Comparison of ENCODE assay signal across 24 cellular contexts in genomic region chr17:71052971-71053370, GRCh38.
"Had no signal": no experiment of that assay in that cellular context is flagged by ENCODE, and none has a peak within 500 bp of the region (broad histone marks: within the 10 kb centered on the region; RNA-seq: fewer than 3 reads in every experiment).

No MANE protein-coding gene starts in this region.

- H3K36me3 ChIP-seq: Peyer's patch, SJCRH30, WERI-Rb-1 had no signal

- H3K4me3 Mint-ChIP-seq: activated CD4-positive, alpha-beta T cell treated with anti-CD3 and anti-CD28 coated beads for 36 hours; activated CD8-positive, alpha-beta T cell treated with anti-CD3 and anti-CD28 coated beads for 36 hours; activated naive CD4-positive, alpha-beta T cell treated with anti-CD3 and anti-CD28 coated beads, Interleukin-2, amount 10 ng/mL, durations not matched to agents 7 days and 5 days; activated naive CD8-positive, alpha-beta T cell treated with anti-CD3 and anti-CD28 coated beads for 36 hours; activated T-cell treated with anti-CD3 and anti-CD28 coated beads, Interleukin-2, amount 50 U/mL, for 72 hours; IgD-negative memory B cell had no signal

- H3K4me1 Mint-ChIP-seq: activated CD4-positive, alpha-beta T cell treated with anti-CD3 and anti-CD28 coated beads for 36 hours; activated naive CD4-positive, alpha-beta T cell treated with anti-CD3 and anti-CD28 coated beads, Interleukin-2, amount 10 ng/mL, durations not matched to agents 7 days and 5 days; activated naive CD8-positive, alpha-beta T cell treated with anti-CD3 and anti-CD28 coated beads for 36 hours; IgD-negative memory B cell had no signal

- H3K27me3 ChIP-seq: Peyer's patch, SJCRH30 had no signal

- DNase-seq: activated CD4-positive, alpha-beta T cell treated with anti-CD3 and anti-CD28 coated beads for 36 hours; activated CD4-positive, alpha-beta T cell treated with anti-CD3 and anti-CD28 coated beads, Interleukin-2, amount 50 U/mL, for 1 hour; activated CD8-positive, alpha-beta memory T cell treated with anti-CD3 and anti-CD28 coated beads, Interleukin-2, amount 50 U/mL, for 4 hours; activated CD8-positive, alpha-beta T cell treated with anti-CD3 and anti-CD28 coated beads for 36 hours; activated gamma-delta T cell treated with Interleukin-2 at 50 U/mL for 16 hours; activated naive CD4-positive, alpha-beta T cell treated with anti-CD3 and anti-CD28 coated beads, Interleukin-2, amount 10 ng/mL, durations not matched to agents 7 days and 5 days; activated naive CD8-positive, alpha-beta T cell treated with anti-CD3 and anti-CD28 coated beads for 36 hours; activated T-cell treated with anti-CD3 and anti-CD28 coated beads, Interleukin-2, amount 50 U/mL, for 72 hours; KG1; NCI-H1048; NCI-H1694; NCI-H2029; NCI-H2171; NCI-H2227 treated with DMSO at 0.1 percent for 48 hours; NCI-H510A treated with DMSO at 0.1 percent for 48 hours; Peyer's patch; Right ventricle myocardium superior; SJCRH30; SK-N-SH; T-helper 1 cell; WERI-Rb-1 had no signal

- H3K27ac Mint-ChIP-seq: activated CD4-positive, alpha-beta T cell treated with anti-CD3 and anti-CD28 coated beads for 36 hours; activated CD8-positive, alpha-beta T cell treated with anti-CD3 and anti-CD28 coated beads for 36 hours; activated naive CD4-positive, alpha-beta T cell treated with anti-CD3 and anti-CD28 coated beads, Interleukin-2, amount 10 ng/mL, durations not matched to agents 7 days and 5 days; activated naive CD8-positive, alpha-beta T cell treated with anti-CD3 and anti-CD28 coated beads for 36 hours; activated T-cell treated with anti-CD3 and anti-CD28 coated beads, Interleukin-2, amount 50 U/mL, for 72 hours; activated T-helper 2 cell treated with anti-CD3 and anti-CD28 coated beads, Interferon-gamma antibody, Interleukin-2, Interleukin-4, amounts not matched to agents 10 μg/mL and 5 μg/mL and 100 μg/mL, durations not matched to agents 14 hours and 24 hours and 36 hours; IgD-negative memory B cell had no signal

- ATAC-seq: activated CD4-positive, alpha-beta T cell treated with anti-CD3 and anti-CD28 coated beads for 36 hours; activated CD8-positive, alpha-beta T cell treated with anti-CD3 and anti-CD28 coated beads for 36 hours; activated T-cell treated with anti-CD3 and anti-CD28 coated beads, Interleukin-2, amount 50 U/mL, for 72 hours had no signal

- H3K9me3 ChIP-seq: Peyer's patch, SJCRH30, SK-N-SH had no signal

- H3K4me3 ChIP-seq: Peyer's patch, SJCRH30 had no signal

- H3K4me1 ChIP-seq: Peyer's patch, SJCRH30 had no signal

- H3K27me3 Mint-ChIP-seq: activated CD4-positive, alpha-beta T cell treated with anti-CD3 and anti-CD28 coated beads for 36 hours; activated CD8-positive, alpha-beta T cell treated with anti-CD3 and anti-CD28 coated beads for 36 hours; activated naive CD4-positive, alpha-beta T cell treated with anti-CD3 and anti-CD28 coated beads, Interleukin-2, amount 10 ng/mL, durations not matched to agents 7 days and 5 days; activated naive CD8-positive, alpha-beta T cell treated with anti-CD3 and anti-CD28 coated beads for 36 hours; IgD-negative memory B cell had no signal

- H3K36me3 Mint-ChIP-seq: activated naive CD4-positive, alpha-beta T cell treated with anti-CD3 and anti-CD28 coated beads, Interleukin-2, amount 10 ng/mL, durations not matched to agents 7 days and 5 days; activated naive CD8-positive, alpha-beta T cell treated with anti-CD3 and anti-CD28 coated beads for 36 hours; IgD-negative memory B cell had no signal

- H3K27ac ChIP-seq: Peyer's patch, RWPE1, SJCRH30, WERI-Rb-1 had no signal
